ENCODE assay signal across 8 cellular contexts in genomic region chr11:73152861-73153483, GRCh38. TPM values are rescaled to one million over a fixed set of nuclear protein-coding genes. Genes with fewer than 3 reads are reported as not detected.
DNase-seq lines count a peak whose midpoint lies in the region; ATAC-seq and TF ChIP-seq lines count a peak whose summit lies in the region.

No MANE protein-coding gene starts in this region.

- no peaks in the 10 kb centered on the region for H3K9me3 Mint-ChIP-seq in activated CD4-positive, alpha-beta memory T cell treated with anti-CD3 and anti-CD28 coated beads, Interleukin-2, amount 10 ng/mL, durations not matched to agents 7 days and 5 days

- no peak overlapping the region for H3K9ac ChIP-seq in mammary epithelial cell (ENCODE audit: insufficient read depth, low read length)

- in situ Hi-C loops in mammary epithelial cell (cut with MboI; ENCODE audit: low sequenced_read_pairs in 2 of 2), result loop anchor here in 1 of 2 donors (25.0 kb wide), 1 partner anchor 216 kb away; no protein-coding TSS in a partner anchor

- H2AFZ ChIP-seq in mammary epithelial cell (ENCODE audit: low read depth, low read length), result no peak overlapping the region

- CTCF ChIA-PET in activated CD4-positive, alpha-beta memory T cell treated with anti-CD3 and anti-CD28 coated beads, Interleukin-2, amount 10 ng/mL, durations not matched to agents 7 days and 5 days (lab: Charles Lee), result interaction anchor here (1.1 to 6.2 kb wide), 3 partner anchors 10 to 428 kb away, joined by 3 to 58 read pairs (median 10); partner anchors contain the start of gene FCHSD2
- CTCF ChIA-PET in mammary epithelial cell (lab: Charles Lee; ENCODE audit: low non-redundant PET), result no interaction called here

- no TSS peak for BruUV-seq in mammary epithelial cell (replicated peaks; lab: Mats Ljungman, UMichigan)

- peak overlapping the region; percentile 87 for H3K27ac Mint-ChIP-seq in activated CD4-positive, alpha-beta memory T cell treated with anti-CD3 and anti-CD28 coated beads, Interleukin-2, amount 10 ng/mL, durations not matched to agents 7 days and 5 days

- H3K36me3 ChIP-seq in mucosa of descending colon (ENCODE audit: low read depth) (no peaks in the 10 kb centered on the region), mammary epithelial cell (ENCODE audit: insufficient read depth, low read length) (no peaks in the 10 kb centered on the region)

- H3K9me3 ChIP-seq in mucosa of descending colon, result no peaks in the 10 kb centered on the region
- H3K9me3 ChIP-seq in mammary epithelial cell (replicated peaks; ENCODE audit: insufficient read depth, low read length), result no peaks in the 10 kb centered on the region

- no peaks in the 10 kb centered on the region for H3K79me2 ChIP-seq in mammary epithelial cell (ENCODE audit: insufficient read depth, low read length)

- H3K4me3 ChIP-seq in mucosa of descending colon (no peak overlapping the region), mammary epithelial cell (replicated peaks in 1 of 3; ENCODE audit: insufficient read depth in 1 of 3, low read depth in 2 of 3, low read length in 3 of 3) (no peak overlapping the region)

- peaks cover 2% of the 10 kb centered on the region for H3K36me3 Mint-ChIP-seq in activated CD4-positive, alpha-beta memory T cell treated with anti-CD3 and anti-CD28 coated beads, Interleukin-2, amount 10 ng/mL, durations not matched to agents 7 days and 5 days (ENCODE audit: low read depth)

- peaks cover 65% of the 10 kb centered on the region for H3K4me1 Mint-ChIP-seq in activated CD4-positive, alpha-beta memory T cell treated with anti-CD3 and anti-CD28 coated beads, Interleukin-2, amount 10 ng/mL, durations not matched to agents 7 days and 5 days

- H3K4me1 ChIP-seq in mucosa of descending colon (ENCODE audit: low read depth) (peaks cover 4% of the 10 kb centered on the region), mammary epithelial cell (ENCODE audit: insufficient read depth, low read length) (peaks cover 15% of the 10 kb centered on the region)

- H3K27me3 Mint-ChIP-seq in activated CD4-positive, alpha-beta memory T cell treated with anti-CD3 and anti-CD28 coated beads, Interleukin-2, amount 10 ng/mL, durations not matched to agents 7 days and 5 days, result no peaks in the 10 kb centered on the region

- TF ChIP-seq CTCF in mucosa of descending colon (IDR thresholded peaks at IDR 0.05) (no peak), mammary epithelial cell (conservative IDR thresholded peaks at IDR 0.05 in 1 of 2, IDR thresholded peaks at IDR 0.05 in 1 of 2; ENCODE audit: extremely low read depth in 1 of 2, insufficient read depth in 1 of 2, low read depth in 1 of 2, low read length in 2 of 2) (no peak)

- H3K4me2 ChIP-seq in mammary epithelial cell (ENCODE audit: insufficient read depth, low read depth, low read length), result no peak overlapping the region

- ATAC-seq in GM19463 (IDR thresholded peaks at IDR 0.05; ENCODE audit: unreplicated experiment) (peak; percentile 59), HG03460 (IDR thresholded peaks at IDR 0.05; ENCODE audit: unreplicated experiment) (peak; percentile 56), mucosa of descending colon (peak; percentile 76)

- 81% methylated on average over 4 of the region's 6 CpGs for WGBS in mammary epithelial cell (ENCODE audit: low coverage, missing lambda C conversion rate)

- dilution Hi-C loops in mammary epithelial cell (cut with HindIII; ENCODE audit: low sequenced_read_pairs), result no loop called here

- peak overlapping the region; percentile 0 for H3K4me3 Mint-ChIP-seq in activated CD4-positive, alpha-beta memory T cell treated with anti-CD3 and anti-CD28 coated beads, Interleukin-2, amount 10 ng/mL, durations not matched to agents 7 days and 5 days

- intact Hi-C loops in mucosa of descending colon (cut with DNase I, micrococcal nuclease), result no loop called here
- intact Hi-C loops in mammary epithelial cell (cut with micrococcal nuclease), result no loop called here

- H3K27ac ChIP-seq in mammary epithelial cell (ENCODE audit: insufficient read depth, low read depth, low read length), result no peak overlapping the region

- no peaks in the 10 kb centered on the region for H4K20me1 ChIP-seq in mammary epithelial cell (ENCODE audit: insufficient read depth, low read length)

- DNase-seq in DMS79 treated with DMSO at 0.1 percent for 48 hours (lab: John Stamatoyannopoulos, UW) (peak; percentile 63), mucosa of descending colon (peak; percentile 48 to 69 (median 55)), mammary epithelial cell (no peak), kidney tubule cell (ENCODE audit: low spot score) (no peak), NCI-H1930 (lab: John Stamatoyannopoulos, UW) (no peak)
- peak; percentile 75 for DNase-seq in activated CD4-positive, alpha-beta memory T cell treated with anti-CD3 and anti-CD28 coated beads, Interleukin-2, amount 10 ng/mL, durations not matched to agents 7 days and 5 days

- POLR2A ChIA-PET in activated CD4-positive, alpha-beta memory T cell treated with anti-CD3 and anti-CD28 coated beads, Interleukin-2, amount 10 ng/mL, durations not matched to agents 7 days and 5 days (lab: Charles Lee), result interaction anchor here (0.6 to 5.0 kb wide), 6 partner anchors 11 to 431 kb away, joined by 3 to 76 read pairs (median 4); partner anchors contain the start of gene FCHSD2

- H3K27me3 ChIP-seq in mammary epithelial cell (ENCODE audit: insufficient read depth, low read length), result no peaks in the 10 kb centered on the region

RNA-seq across cellular contexts. Expression of gene FCHSD2, which starts 10.9 kb away (rescaled TPM):
- 10 to 100 TPM; 40.8 to 41.7 TPM for total RNA-seq in activated CD4-positive, alpha-beta memory T cell treated with anti-CD3 and anti-CD28 coated beads, Interleukin-2, amount 10 ng/mL, durations not matched to agents 7 days and 5 days
- 10 to 100 TPM; 15.7 to 41.6 (median 21.6) TPM for total RNA-seq in mucosa of descending colon
- 10 to 100 TPM in 1 of 2 donors, 1 to 10 TPM in 1; 6.0 to 37.2 TPM for total RNA-seq in mammary epithelial cell
- 11.7 TPM for polyA plus RNA-seq in mammary epithelial cell
- polyA minus RNA-seq in mammary epithelial cell, result 9.5 TPM

Comparison
In these comparisons a context has a peak if more than half of its experiments do, and no peak if none do; other contexts are left out.
1. DNase-seq: peak in DMS79 treated with DMSO at 0.1 percent for 48 hours (single experiment), activated CD4-positive, alpha-beta memory T cell treated with anti-CD3 and anti-CD28 coated beads, Interleukin-2, amount 10 ng/mL, durations not matched to agents 7 days and 5 days (single experiment) and mucosa of descending colon (3 of 3); none in mammary epithelial cell (single experiment), kidney tubule cell (single experiment) and NCI-H1930 (0 of 2).
2. Peak in every context shown above with its lines, with median percentiles within 50 percentile points of each other: ATAC-seq.